In the genomic region with DNA sequence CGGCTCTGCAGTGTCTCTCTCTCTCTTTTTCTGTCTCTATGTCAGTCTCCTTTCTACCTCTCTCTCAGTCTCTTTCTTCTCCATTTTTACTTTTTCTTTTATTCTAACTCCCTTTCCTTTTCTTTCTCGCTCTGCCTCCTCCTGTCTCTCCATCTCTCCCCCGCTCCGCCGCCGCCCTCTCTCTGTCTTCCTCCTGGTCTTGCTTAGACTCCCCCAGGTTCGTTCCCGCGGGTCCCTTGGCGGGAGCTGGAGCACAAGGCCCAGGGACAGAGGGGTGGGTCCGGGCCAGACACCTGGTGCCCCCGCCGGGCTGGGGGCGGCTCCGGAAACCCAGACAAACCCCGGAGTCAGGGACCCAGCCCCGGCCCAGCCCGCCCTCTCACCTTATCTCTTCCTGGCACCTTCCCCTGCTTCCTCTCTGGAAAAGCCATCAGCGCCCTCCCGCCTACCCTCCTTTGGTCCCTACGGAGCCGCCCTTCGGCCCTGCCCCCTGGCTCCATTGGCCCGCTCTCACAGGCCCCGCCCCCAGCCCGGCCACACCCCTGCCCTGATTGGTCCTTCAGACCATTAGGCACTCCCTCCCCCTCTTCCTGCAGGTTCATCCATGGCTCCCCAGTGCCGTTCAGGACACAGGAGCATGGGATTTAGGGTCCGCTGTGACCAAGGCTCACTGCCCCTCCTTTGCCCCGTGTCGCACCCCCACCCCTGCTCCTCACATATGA, we compare ENCODE assay signal across 8 cellular contexts. TPM values are rescaled to one million over a fixed set of nuclear protein-coding genes. Genes with fewer than 3 reads are reported as not detected.
DNase-seq lines count a peak whose midpoint lies in the region; ATAC-seq and TF ChIP-seq lines count a peak whose summit lies in the region.

No MANE protein-coding gene starts in this region.

- H3K4me3 Mint-ChIP-seq in activated CD4-positive, alpha-beta T cell treated with anti-CD3 and anti-CD28 coated beads for 36 hours, result peak overlapping the region; percentile 78
- H3K4me3 Mint-ChIP-seq in naive thymus-derived CD8-positive, alpha-beta T cell, result peak overlapping the region; percentile 64 to 92 (median 78)
- peak overlapping the region; percentile 88 for H3K4me3 Mint-ChIP-seq in type B pancreatic cell

- CTCF ChIA-PET in activated CD4-positive, alpha-beta T cell treated with anti-CD3 and anti-CD28 coated beads for 36 hours (lab: Charles Lee), result interaction anchor here (0.8 kb wide), 1 partner anchor 83 kb away, joined by 3 read pairs; no protein-coding TSS in a partner anchor

- peak overlapping the region; percentile 95 for H3K27ac ChIP-seq in epithelial cell of prostate

- no peak for TF ChIP-seq CTCF in type B pancreatic cell (conservative IDR thresholded peaks at IDR 0.05)

- no peaks in the 10 kb centered on the region for H3K36me3 Mint-ChIP-seq in activated CD4-positive, alpha-beta T cell treated with anti-CD3 and anti-CD28 coated beads for 36 hours (ENCODE audit: low read depth)
- H3K36me3 Mint-ChIP-seq in naive thymus-derived CD8-positive, alpha-beta T cell, result no peaks in the 10 kb centered on the region
- H3K36me3 Mint-ChIP-seq in type B pancreatic cell, result no peaks in the 10 kb centered on the region

- H3K4me1 Mint-ChIP-seq in activated CD4-positive, alpha-beta T cell treated with anti-CD3 and anti-CD28 coated beads for 36 hours, result peaks cover 22% of the 10 kb centered on the region
- H3K4me1 Mint-ChIP-seq in naive thymus-derived CD8-positive, alpha-beta T cell, result peaks cover 12 to 24% (median 19%) of the 10 kb centered on the region in 4 donors
- peaks cover 11% of the 10 kb centered on the region for H3K4me1 Mint-ChIP-seq in type B pancreatic cell (ENCODE audit: unreplicated experiment)

- H3K27me3 Mint-ChIP-seq in activated CD4-positive, alpha-beta T cell treated with anti-CD3 and anti-CD28 coated beads for 36 hours, result peaks cover 20% of the 10 kb centered on the region
- H3K27me3 Mint-ChIP-seq in naive thymus-derived CD8-positive, alpha-beta T cell, result peaks cover 17 to 37% (median 35%) of the 10 kb centered on the region in 5 donors
- peaks cover 31% of the 10 kb centered on the region for H3K27me3 Mint-ChIP-seq in type B pancreatic cell

- peak overlapping the region; percentile 75 for H3K27ac Mint-ChIP-seq in activated CD4-positive, alpha-beta T cell treated with anti-CD3 and anti-CD28 coated beads for 36 hours
- H3K27ac Mint-ChIP-seq in naive thymus-derived CD8-positive, alpha-beta T cell, result no peak overlapping the region
- peak overlapping the region; percentile 95 for H3K27ac Mint-ChIP-seq in type B pancreatic cell

- POLR2A ChIA-PET in activated CD4-positive, alpha-beta T cell treated with anti-CD3 and anti-CD28 coated beads for 36 hours (lab: Charles Lee), result no interaction called here
- POLR2A ChIA-PET in naive thymus-derived CD8-positive, alpha-beta T cell (lab: Charles Lee), result no interaction called here

- intact Hi-C loops in activated CD4-positive, alpha-beta T cell treated with anti-CD3 and anti-CD28 coated beads for 36 hours (cut with DNase I, micrococcal nuclease), result loop anchor here in 1 of 2 experiments (1.0 kb wide), 1 partner anchor 13 kb away; no protein-coding TSS in a partner anchor

- peak; percentile 83 for DNase-seq in activated CD4-positive, alpha-beta T cell treated with anti-CD3 and anti-CD28 coated beads for 36 hours
- no peak for DNase-seq in activated CD4-positive, alpha-beta T cell treated with anti-CD3 and anti-CD28 coated beads for 1 hour
- peak; percentile 74 to 82 for DNase-seq in activated CD4-positive, alpha-beta T cell treated with anti-CD3 and anti-CD28 coated beads, Interleukin-2, amount 50 U/mL, for 48 hours
- DNase-seq in epithelial cell of prostate (ENCODE audit: low read depth, low spot score), result no peak
- peak in 1 of 10 donors; percentile 30 for DNase-seq in naive thymus-derived CD8-positive, alpha-beta T cell
- DNase-seq in type B pancreatic cell (ENCODE audit: extremely low spot score, unreplicated experiment), result no peak

- H3K9me3 Mint-ChIP-seq in activated CD4-positive, alpha-beta T cell treated with anti-CD3 and anti-CD28 coated beads for 36 hours (ENCODE audit: low read depth), result no peaks in the 10 kb centered on the region
- H3K9me3 Mint-ChIP-seq in naive thymus-derived CD8-positive, alpha-beta T cell, result no peaks in the 10 kb centered on the region
- H3K9me3 Mint-ChIP-seq in type B pancreatic cell, result no peaks in the 10 kb centered on the region

- peak; percentile 93 for ATAC-seq in activated CD4-positive, alpha-beta T cell treated with anti-CD3 and anti-CD28 coated beads for 36 hours
- ATAC-seq in naive thymus-derived CD8-positive, alpha-beta T cell, result peak; percentile 50 to 76
- no peak for ATAC-seq in GM21390 (IDR thresholded peaks at IDR 0.05; ENCODE audit: unreplicated experiment)
- ATAC-seq in HG03432 (IDR thresholded peaks at IDR 0.05; ENCODE audit: unreplicated experiment), result no peak

RNA-seq across cellular contexts. Expression of a gene that starts 15.4 kb away (rescaled TPM):
- 100 to 1,000 TPM; 317 to 374 TPM for total RNA-seq in activated CD4-positive, alpha-beta T cell treated with anti-CD3 and anti-CD28 coated beads for 36 hours
- 100 to 1,000 TPM; 847 to 882 TPM for total RNA-seq in naive thymus-derived CD8-positive, alpha-beta T cell
- polyA plus RNA-seq in naive thymus-derived CD8-positive, alpha-beta T cell, result 100 to 1,000 TPM; 266 to 443 (median 273) TPM
- 274 and 291 TPM in 2 replicates for total RNA-seq in type B pancreatic cell (ENCODE audit: low replicate concordance)

RNA-seq across cellular contexts. Expression of a gene that starts 16.7 kb away (rescaled TPM):
- 1 to 10 TPM; 1.6 to 2.5 TPM for total RNA-seq in activated CD4-positive, alpha-beta T cell treated with anti-CD3 and anti-CD28 coated beads for 36 hours
- total RNA-seq in naive thymus-derived CD8-positive, alpha-beta T cell, result not detected
- polyA plus RNA-seq in naive thymus-derived CD8-positive, alpha-beta T cell, result not detected
- 10.3 and 21.0 TPM in 2 replicates for total RNA-seq in type B pancreatic cell (ENCODE audit: low replicate concordance)

RNA-seq across cellular contexts. Expression of a gene that starts 48.5 kb away (rescaled TPM):
- 100 to 1,000 TPM; 150 to 178 TPM for total RNA-seq in activated CD4-positive, alpha-beta T cell treated with anti-CD3 and anti-CD28 coated beads for 36 hours
- total RNA-seq in naive thymus-derived CD8-positive, alpha-beta T cell, result 10 to 100 TPM; 93.3 to 97.4 TPM
- 100 to 1,000 TPM; 312 to 427 (median 418) TPM for polyA plus RNA-seq in naive thymus-derived CD8-positive, alpha-beta T cell
- 109 and 117 TPM in 2 replicates for total RNA-seq in type B pancreatic cell (ENCODE audit: low replicate concordance)

Comparison
In these comparisons a context has a peak if more than half of its experiments do, and no peak if none do; other contexts are left out.
1. DNase-seq: peak in activated CD4-positive, alpha-beta T cell treated with anti-CD3 and anti-CD28 coated beads for 36 hours (single experiment) and activated CD4-positive, alpha-beta T cell treated with anti-CD3 and anti-CD28 coated beads, Interleukin-2, amount 50 U/mL, for 48 hours (2 of 2); none in activated CD4-positive, alpha-beta T cell treated with anti-CD3 and anti-CD28 coated beads for 1 hour (single experiment), epithelial cell of prostate (single experiment) and type B pancreatic cell (single experiment).
2. ATAC-seq: peak in activated CD4-positive, alpha-beta T cell treated with anti-CD3 and anti-CD28 coated beads for 36 hours (single experiment) and naive thymus-derived CD8-positive, alpha-beta T cell (2 of 2); none in GM21390 (single experiment) and HG03432 (single experiment).
3. H3K27ac Mint-ChIP-seq: peak in activated CD4-positive, alpha-beta T cell treated with anti-CD3 and anti-CD28 coated beads for 36 hours (single experiment) and type B pancreatic cell (single experiment); none in naive thymus-derived CD8-positive, alpha-beta T cell (0 of 10).
4. Peak in every context shown above with its lines, with median percentiles within 50 percentile points of each other: H3K4me3 Mint-ChIP-seq.